In the genomic region with DNA sequence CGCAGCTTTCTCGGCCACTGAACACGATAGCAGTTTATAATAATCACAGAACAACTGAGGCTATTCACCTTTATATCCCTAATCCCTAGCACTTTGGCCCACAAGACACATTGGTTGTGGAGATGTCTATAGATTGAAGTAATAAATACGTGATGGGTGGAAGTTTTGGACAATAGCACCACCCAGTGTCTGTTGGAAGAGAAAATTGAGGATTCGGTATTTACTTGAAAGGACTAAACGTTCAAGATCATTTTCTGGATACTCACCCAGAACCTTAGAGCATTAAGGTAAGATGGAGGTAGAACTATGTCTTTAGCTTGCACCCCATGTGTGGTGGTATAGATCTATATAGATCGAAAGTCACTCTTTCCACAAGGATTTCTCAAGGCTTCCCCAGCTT, we compare ENCODE assay signal across 9 cellular contexts. TPM values are rescaled to one million over a fixed set of nuclear protein-coding genes. Genes with fewer than 3 reads are reported as not detected.
DNase-seq lines count a peak whose midpoint lies in the region; ATAC-seq, FAIRE-seq and TF ChIP-seq lines count a peak whose summit lies in the region.
"Had no signal": no experiment of that assay in that cellular context is flagged by ENCODE, and none has a peak within 500 bp of the region (broad histone marks: within the 10 kb centered on the region; RNA-seq: fewer than 3 reads in every experiment).

No MANE protein-coding gene starts in this region.

- no peak overlapping the region for H3K9ac ChIP-seq in BLaER1 treated with 17β-estradiol and CSF1 and Interleukin-3, amounts not matched to agents 10 nM and 100 nM
- H3K9ac ChIP-seq in SK-N-MC (ENCODE audit: insufficient read length) = no peak overlapping the region
- H3K9ac ChIP-seq in kidney (ENCODE audit: low read length in 2 of 2) = no peak overlapping the region

- peaks cover 0 to 7% (median 0%) of the 10 kb centered on the region in 11 experiments; a peak in 3 of 22 replicates for H3K27me3 ChIP-seq in BLaER1 treated with 17β-estradiol and CSF1 and Interleukin-3, amounts not matched to agents 10 nM and 100 nM

- ATAC-seq in HG02973 (IDR thresholded peaks at IDR 0.05; ENCODE audit: unreplicated experiment) = no peak

- peaks cover 0 to 7% (median 0%) of the 10 kb centered on the region in 10 experiments; a peak in 2 of 20 replicates for H3K4me1 ChIP-seq in BLaER1 treated with 17β-estradiol and CSF1 and Interleukin-3, amounts not matched to agents 10 nM and 100 nM
- peaks cover 2 to 4% of the 10 kb centered on the region in 2 donors for H3K4me1 ChIP-seq in kidney (ENCODE audit: control insufficient read depth in 1 of 2, insufficient read depth in 1 of 2, low read depth in 1 of 2, low read length in 2 of 2)

- peak; percentile 81 for DNase-seq in KBM-7
- DNase-seq in SK-N-MC (ENCODE audit: low read depth, low spot score) = no peak
- no peak for DNase-seq in kidney
- no peak for DNase-seq in T1000 (lab: John Stamatoyannopoulos, UW)
- no peak for DNase-seq in cardiac septum (ENCODE audit: low spot score)
- no peak for DNase-seq in activated T-cell treated with anti-CD3 and anti-CD28 coated beads for 4 hours

- peaks cover 0 to 5% (median 0%) of the 10 kb centered on the region in 11 experiments; a peak in 1 of 22 replicates for H3K9me3 ChIP-seq in BLaER1 treated with 17β-estradiol and CSF1 and Interleukin-3, amounts not matched to agents 10 nM and 100 nM (replicated peaks in 1 of 11)
- H3K9me3 ChIP-seq in SK-N-MC (ENCODE audit: low read depth, low read length) (no peaks in the 10 kb centered on the region), kidney (ENCODE audit: control insufficient read depth in 1 of 2, low read length in 2 of 2) (no peaks in the 10 kb centered on the region)
- H3K9me3 ChIP-seq: esophagus muscularis mucosa had no signal

- no peaks in the 10 kb centered on the region for H4K20me1 ChIP-seq in BLaER1 treated with 17β-estradiol and CSF1 and Interleukin-3, amounts not matched to agents 10 nM and 100 nM

- peak overlapping the region in 10 of 11 experiments; percentile 9 to 69 (median 46); a peak in 11 of 22 replicates for H3K4me2 ChIP-seq in BLaER1 treated with 17β-estradiol and CSF1 and Interleukin-3, amounts not matched to agents 10 nM and 100 nM

- FAIRE-seq in kidney (lab: Jason Lieb, UNC) = peak; percentile 17

- H3K4me3 ChIP-seq in BLaER1 treated with 17β-estradiol and CSF1 and Interleukin-3, amounts not matched to agents 10 nM and 100 nM = no peak overlapping the region
- H3K4me3 ChIP-seq in SK-N-MC = peak overlapping the region; percentile 80; the same call in 1 of the 2 replicates
- no peak overlapping the region for H3K4me3 ChIP-seq in kidney (ENCODE audit: low read length in 2 of 2)

- H3K27ac ChIP-seq in BLaER1 treated with 17β-estradiol and CSF1 and Interleukin-3, amounts not matched to agents 10 nM and 100 nM = no peak overlapping the region
- H3K27ac ChIP-seq in SK-N-MC (no peak overlapping the region), kidney (ENCODE audit: low read depth in 2 of 2, low read length in 2 of 2) (no peak overlapping the region)

- no peak for TF ChIP-seq CTCF in kidney (IDR thresholded peaks at IDR 0.05; ENCODE audit: borderline replicate concordance, extremely low read depth, insufficient read depth)

- peaks cover 0 to 16% (median 0%) of the 10 kb centered on the region in 11 experiments; a peak in 5 of 22 replicates for H3K36me3 ChIP-seq in BLaER1 treated with 17β-estradiol and CSF1 and Interleukin-3, amounts not matched to agents 10 nM and 100 nM
- H3K36me3 ChIP-seq in SK-N-MC (ENCODE audit: insufficient read depth, low read length) = peaks cover 7% of the 10 kb centered on the region; the same call in 1 of the 2 replicates
- H3K36me3 ChIP-seq in kidney (ENCODE audit: control insufficient read depth in 1 of 2, insufficient read depth in 2 of 2, low read length in 2 of 2) = no peaks in the 10 kb centered on the region
- H3K36me3 ChIP-seq: esophagus muscularis mucosa had no signal

- in situ Hi-C loops in KBM-7 (cut with MboI; ENCODE audit: low pct_unique_long_range_greater_than_20kb, low sequenced_read_pairs) = no loop called here

- intact Hi-C loops in kidney (cut with DNase I) (no loop called here), cardiac septum (cut with DNase I) (no loop called here)

RNA-seq across cellular contexts. Expression of a gene that starts 0.8 kb away (rescaled TPM):
- total RNA-seq in kidney (not detected), cardiac septum (not detected)
- 1.8 TPM for polyA plus RNA-seq in kidney (ENCODE audit: insufficient read depth, low read depth, low replicate concordance)

RNA-seq across cellular contexts. Expression of a gene that starts 45.7 kb away (rescaled TPM):
- not detected for total RNA-seq in kidney
- polyA plus RNA-seq in kidney (ENCODE audit: insufficient read depth, low read depth, low replicate concordance) = not detected
- total RNA-seq in cardiac septum = not detected
- total RNA-seq: esophagus muscularis mucosa had no signal
